8 cellular contexts compared by ENCODE assay signal in genomic region chr22:43812149-43812842, GRCh38. TPM values are rescaled to one million over a fixed set of nuclear protein-coding genes. Genes with fewer than 3 reads are reported as not detected.
DNase-seq lines count a peak whose midpoint lies in the region; ATAC-seq and TF ChIP-seq lines count a peak whose summit lies in the region.

EFCAB6 (minus strand) TSS chr22:43812305; CDS start chr22:43782318, 29,987 bp downstream.

- H3K9me3 ChIP-seq in duodenal mucosa (ENCODE audit: control insufficient read depth in 1 of 2, low read length in 2 of 2), result no peaks in the 10 kb centered on the region

- TF ChIP-seq CTCF in AG10803 (conservative IDR thresholded peaks at IDR 0.05; ENCODE audit: low read length) (no peak), lower leg skin (IDR thresholded peaks at IDR 0.05) (no peak)

- no peaks in the 10 kb centered on the region for H3K36me3 ChIP-seq in duodenal mucosa (ENCODE audit: control insufficient read depth in 1 of 2, insufficient read depth in 2 of 2, low read length in 2 of 2)

- TF ChIP-seq POLR2A in GM19193 (IDR thresholded peaks at IDR 0.05; ENCODE audit: extremely low read depth, insufficient read depth, insufficient read length) (peak; percentile 88), lower leg skin (IDR thresholded peaks at IDR 0.05) (no peak)

- WGBS in lower leg skin, 2 donors, result 1 to 4% methylated on average over 12 to 49 of the region's 55 CpGs

- intact Hi-C loops in lower leg skin (cut with DNase I; ENCODE audit: low total_unique reads), result no loop called here

- peak within 1 kb of the TSS; percentile 96 for H3K9ac ChIP-seq in duodenal mucosa (ENCODE audit: low read depth in 1 of 2, low read length in 2 of 2)

- H3K27me3 ChIP-seq in duodenal mucosa (ENCODE audit: control insufficient read depth in 1 of 2, insufficient read depth in 2 of 2, low read length in 2 of 2), result no peaks in the 10 kb centered on the region

- no peak within 1 kb of the TSS for H3K27ac ChIP-seq in duodenal mucosa (ENCODE audit: low read depth, low read length)

- DNase-seq in AG10803 (ENCODE audit: low read depth) (peak; percentile 90), NCI-H748 (lab: John Stamatoyannopoulos, UW; ENCODE audit: unreplicated experiment) (peak; percentile 97), lower leg skin (ENCODE audit: low spot score in 2 of 2) (peak; percentile 93 to 98)
- peak; percentile 92 to 94 for DNase-seq in activated CD4-positive, alpha-beta T cell treated with anti-CD3 and anti-CD28 coated beads, Interleukin-2, amount 50 U/mL, for 48 hours
- DNase-seq in stimulated activated CD4-positive, alpha-beta T cell treated with anti-CD3 and anti-CD28 coated beads, Interleukin-4, amount 100 ng/mL, for 24 hours, result peak; percentile 93

- peak within 1 kb of the TSS; percentile 98 for H3K4me3 ChIP-seq in AG10803 (ENCODE audit: low read length)
- peak within 1 kb of the TSS; percentile 88 to 95 for H3K4me3 ChIP-seq in duodenal mucosa (ENCODE audit: low read depth in 1 of 2, low read length in 2 of 2)
- H3K4me3 ChIP-seq in lower leg skin (ENCODE audit: low read depth, poor library complexity, severe bottlenecking), result peak within 1 kb of the TSS; percentile 61

- H3K4me1 ChIP-seq in duodenal mucosa (ENCODE audit: control insufficient read depth in 1 of 2, insufficient read depth in 2 of 2, low read length in 2 of 2), result peaks cover 14 to 15% of the 10 kb centered on the region in 2 donors

- peak; percentile 85 for ATAC-seq in HG03439 (IDR thresholded peaks at IDR 0.05; ENCODE audit: unreplicated experiment)

RNA-seq across cellular contexts. Expression of gene EFCAB6, which starts in this region (rescaled TPM):
- total RNA-seq in lower leg skin, result 1 to 10 TPM in 3 of 4 donors, under 1 TPM in 1; 0.44 to 4.2 (median 1.8) TPM
